ENCODE assay signal across 11 cellular contexts in genomic region chr2:175169191-175169590, GRCh38. TPM values are rescaled to one million over a fixed set of nuclear protein-coding genes. Genes with fewer than 3 reads are reported as not detected.
A peak's percentile ranks its signal among the peaks of the same experiment; 100 is the strongest.
DNase-seq lines count a peak whose midpoint lies in the region; ATAC-seq and TF ChIP-seq lines count a peak whose summit lies in the region.
"Had no signal": no experiment of that assay in that cellular context is flagged by ENCODE, and none has a peak within 500 bp of the region (broad histone marks: within the 10 kb centered on the region; RNA-seq: fewer than 3 reads in every experiment).

No MANE protein-coding gene starts in this region.

- H3K36me3 ChIP-seq in iPS-15b (ENCODE audit: control insufficient read depth, insufficient read depth, low read length) (no peaks in the 10 kb centered on the region), thyroid gland (no peaks in the 10 kb centered on the region)

- WGBS in thyroid gland, 2 donors, result 48 to 50% methylated on average over 3 of the region's 3 CpGs

- ATAC-seq in activated CD8-positive, alpha-beta memory T cell treated with anti-CD3 and anti-CD28 coated beads, Interleukin-2, amount 10 ng/mL, durations not matched to agents 7 days and 5 days, result no peak
- ATAC-seq in GM18873 (IDR thresholded peaks at IDR 0.05; ENCODE audit: low FRiP score, unreplicated experiment), result no peak

- H3K27me3 ChIP-seq in iPS-15b (ENCODE audit: control insufficient read depth, insufficient read depth, low read length) (no peaks in the 10 kb centered on the region), thyroid gland (no peaks in the 10 kb centered on the region)

- CTCF ChIA-PET in activated CD8-positive, alpha-beta memory T cell treated with anti-CD3 and anti-CD28 coated beads, Interleukin-2, amount 10 ng/mL, durations not matched to agents 7 days and 5 days (lab: Charles Lee), result interaction anchor here (1.0 to 1.3 kb wide), 5 partner anchors 10 to 472 kb away, joined by 3 to 5 read pairs (median 3); no protein-coding TSS in a partner anchor

- intact Hi-C loops in thyroid gland (cut with DNase I), result no loop called here

- no peak for TF ChIP-seq POLR2A in thyroid gland (IDR thresholded peaks at IDR 0.05)

- H3K4me3 ChIP-seq in iPS-15b (ENCODE audit: low read depth, low read length), result peak overlapping the region; percentile 90
- H3K4me3 ChIP-seq in thyroid gland (replicated peaks in 1 of 3), result peak overlapping the region in 2 of 3 donors; percentile 0 to 69

- H3K27ac Mint-ChIP-seq in activated CD8-positive, alpha-beta memory T cell treated with anti-CD3 and anti-CD28 coated beads, Interleukin-2, amount 10 ng/mL, durations not matched to agents 7 days and 5 days, result peak overlapping the region; percentile 31
- peak overlapping the region; percentile 59 for H3K27ac Mint-ChIP-seq in T-helper 2 cell treated with Interferon-gamma antibody and Interleukin-4, amounts not matched to agents 5 μg/mL and 100 μg/mL, for 36 hours

- no peak overlapping the region for H3K9ac ChIP-seq in iPS-15b (ENCODE audit: low read depth, low read length)

- H3K4me1 ChIP-seq in iPS-15b (ENCODE audit: control insufficient read depth, insufficient read depth, low read length), result peaks cover 4% of the 10 kb centered on the region
- H3K4me1 ChIP-seq in thyroid gland, result peaks cover 13 to 18% of the 10 kb centered on the region in 2 donors

- DNase-seq in activated CD8-positive, alpha-beta memory T cell treated with anti-CD3 and anti-CD28 coated beads, Interleukin-2, amount 10 ng/mL, durations not matched to agents 7 days and 5 days, result no peak
- no peak for DNase-seq in activated CD8-positive, alpha-beta memory T cell treated with anti-CD3 and anti-CD28 coated beads, Interleukin-2, amount 50 U/mL, for 48 hours
- DNase-seq in T-helper 2 cell treated with Interferon-gamma antibody and Interleukin-4, amounts not matched to agents 5 μg/mL and 100 μg/mL, for 36 hours (ENCODE audit: low spot score), result no peak
- DNase-seq in thyroid gland (no peak), NCI-H146 treated with DMSO at 0.1 percent for 48 hours (lab: John Stamatoyannopoulos, UW; ENCODE audit: unreplicated experiment) (no peak)
- DNase-seq in stimulated activated naive CD4-positive, alpha-beta T cell treated with Interleukin-2 at 50 U/mL for 16 hours (lab: John Stamatoyannopoulos, UW), result no peak
- DNase-seq: C1 segment of cervical spinal cord, KG1 had no signal

- H3K27me3 Mint-ChIP-seq in activated CD8-positive, alpha-beta memory T cell treated with anti-CD3 and anti-CD28 coated beads, Interleukin-2, amount 10 ng/mL, durations not matched to agents 7 days and 5 days, result no peaks in the 10 kb centered on the region
- H3K27me3 Mint-ChIP-seq in T-helper 2 cell treated with Interferon-gamma antibody and Interleukin-4, amounts not matched to agents 5 μg/mL and 100 μg/mL, for 36 hours (ENCODE audit: low read depth), result no peaks in the 10 kb centered on the region
- H3K27me3 Mint-ChIP-seq: dendritic cell treated with granulocyte-macrophage colony-stimulating factor and Interleukin-4, amounts not matched to agents 40 ng/mL and 50 ng/mL, for 4 days had no signal

- no peak for TF ChIP-seq CTCF in thyroid gland (IDR thresholded peaks at IDR 0.05)

- peak overlapping the region; percentile 93 for H3K4me3 Mint-ChIP-seq in activated CD8-positive, alpha-beta memory T cell treated with anti-CD3 and anti-CD28 coated beads, Interleukin-2, amount 10 ng/mL, durations not matched to agents 7 days and 5 days
- H3K4me3 Mint-ChIP-seq in T-helper 2 cell treated with Interferon-gamma antibody and Interleukin-4, amounts not matched to agents 5 μg/mL and 100 μg/mL, for 36 hours, result peak overlapping the region; percentile 100

- peaks cover 43% of the 10 kb centered on the region for H3K4me1 Mint-ChIP-seq in activated CD8-positive, alpha-beta memory T cell treated with anti-CD3 and anti-CD28 coated beads, Interleukin-2, amount 10 ng/mL, durations not matched to agents 7 days and 5 days
- H3K4me1 Mint-ChIP-seq in T-helper 2 cell treated with Interferon-gamma antibody and Interleukin-4, amounts not matched to agents 5 μg/mL and 100 μg/mL, for 36 hours (ENCODE audit: low read depth), result peaks cover 54% of the 10 kb centered on the region

- H3K27ac ChIP-seq in thyroid gland, result no peak overlapping the region

- H3K9me3 ChIP-seq in iPS-15b (ENCODE audit: control insufficient read depth, insufficient read depth, low read length) (no peaks in the 10 kb centered on the region), thyroid gland (no peaks in the 10 kb centered on the region)

- H3K9me3 Mint-ChIP-seq in activated CD8-positive, alpha-beta memory T cell treated with anti-CD3 and anti-CD28 coated beads, Interleukin-2, amount 10 ng/mL, durations not matched to agents 7 days and 5 days (ENCODE audit: low read depth), result no peaks in the 10 kb centered on the region
- H3K9me3 Mint-ChIP-seq in T-helper 2 cell treated with Interferon-gamma antibody and Interleukin-4, amounts not matched to agents 5 μg/mL and 100 μg/mL, for 36 hours, result no peaks in the 10 kb centered on the region
- H3K9me3 Mint-ChIP-seq: dendritic cell treated with granulocyte-macrophage colony-stimulating factor and Interleukin-4, amounts not matched to agents 40 ng/mL and 50 ng/mL, for 4 days had no signal

- peaks cover 14% of the 10 kb centered on the region for H3K36me3 Mint-ChIP-seq in activated CD8-positive, alpha-beta memory T cell treated with anti-CD3 and anti-CD28 coated beads, Interleukin-2, amount 10 ng/mL, durations not matched to agents 7 days and 5 days
- H3K36me3 Mint-ChIP-seq in T-helper 2 cell treated with Interferon-gamma antibody and Interleukin-4, amounts not matched to agents 5 μg/mL and 100 μg/mL, for 36 hours (ENCODE audit: low read depth), result peaks cover 26% of the 10 kb centered on the region

RNA-seq across cellular contexts. Expression of gene ATF2, which starts 1.2 kb away (rescaled TPM):
- total RNA-seq in activated CD8-positive, alpha-beta memory T cell treated with anti-CD3 and anti-CD28 coated beads, Interleukin-2, amount 10 ng/mL, durations not matched to agents 7 days and 5 days, result 10 to 100 TPM; 58.4 to 62.4 TPM
- total RNA-seq in thyroid gland, result 100 to 1,000 TPM in 1 of 4 donors, 10 to 100 TPM in 3; 64.8 to 120 (median 88.0) TPM

RNA-seq across cellular contexts. Expression of gene ATP5MC3, which starts 12.3 kb away (rescaled TPM):
- 100 to 1,000 TPM; 240 to 332 TPM for total RNA-seq in activated CD8-positive, alpha-beta memory T cell treated with anti-CD3 and anti-CD28 coated beads, Interleukin-2, amount 10 ng/mL, durations not matched to agents 7 days and 5 days
- total RNA-seq in thyroid gland, result 100 to 1,000 TPM in 3 of 4 donors, 10 to 100 TPM in 1; 71.0 to 236 (median 172) TPM
